In the genomic region with DNA sequence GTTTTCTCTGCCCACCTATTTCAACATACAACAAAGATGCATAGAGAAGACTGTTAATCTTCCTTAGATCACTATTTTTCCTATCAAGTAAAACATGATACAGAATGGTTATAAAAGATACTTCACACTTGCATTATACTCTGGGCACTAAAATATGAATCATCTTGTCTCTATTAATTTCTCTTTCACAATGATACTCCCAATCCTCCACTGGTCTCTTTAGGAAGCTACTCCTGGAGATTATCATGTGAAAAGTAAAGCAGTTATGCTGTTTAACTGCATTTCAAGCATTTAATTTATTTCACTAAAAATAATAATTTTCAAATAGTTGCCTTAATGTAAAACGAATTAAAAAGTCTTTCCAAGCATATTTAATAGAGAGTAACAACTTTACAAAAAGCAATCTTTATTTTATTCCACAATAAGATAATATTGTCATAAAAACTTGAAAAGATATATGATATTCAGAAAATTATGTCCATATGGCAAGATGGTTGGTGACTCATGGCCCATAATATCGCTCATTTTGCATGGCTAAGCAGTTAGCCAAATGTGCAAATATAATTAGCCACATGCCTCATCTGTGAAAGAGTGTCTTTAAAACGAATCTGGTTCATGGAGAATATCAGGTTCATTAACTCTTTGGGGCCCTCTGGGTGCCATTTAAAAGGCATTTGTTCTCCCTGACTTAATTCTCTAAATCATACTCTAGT, we compare ENCODE assay signal across 1 cellular context.
TF ChIP-seq lines count a peak whose summit lies in the region.

No MANE protein-coding gene starts in this region.

TF ChIP-seq in IMR-90, 13 proteins besides CTCF, POLR2A, EP300 and RAD21:
- TF ChIP-seq BHLHE40 (IDR thresholded peaks at IDR 0.05; ENCODE audit: low read depth, low read length) (no peak), CEBPB (IDR thresholded peaks at IDR 0.05; ENCODE audit: low read depth, low read length) (no peak), SMC3 (IDR thresholded peaks at IDR 0.05; ENCODE audit: low read depth, low read length) (no peak), NFE2L2 (IDR thresholded peaks at IDR 0.05; ENCODE audit: low read depth, low read length) (no peak), MAFK (IDR thresholded peaks at IDR 0.05; ENCODE audit: low read depth, low read length) (no peak), USF2 (IDR thresholded peaks at IDR 0.05; ENCODE audit: low read depth, low read length) (no peak), MAZ (IDR thresholded peaks at IDR 0.05; ENCODE audit: borderline replicate concordance, low read depth, low read length) (no peak), CHD1 (IDR thresholded peaks at IDR 0.05; ENCODE audit: low read depth, low read length) (no peak)
TF ChIP-seq in IMR-90: peak in this region for 0.
